In the genomic region with DNA sequence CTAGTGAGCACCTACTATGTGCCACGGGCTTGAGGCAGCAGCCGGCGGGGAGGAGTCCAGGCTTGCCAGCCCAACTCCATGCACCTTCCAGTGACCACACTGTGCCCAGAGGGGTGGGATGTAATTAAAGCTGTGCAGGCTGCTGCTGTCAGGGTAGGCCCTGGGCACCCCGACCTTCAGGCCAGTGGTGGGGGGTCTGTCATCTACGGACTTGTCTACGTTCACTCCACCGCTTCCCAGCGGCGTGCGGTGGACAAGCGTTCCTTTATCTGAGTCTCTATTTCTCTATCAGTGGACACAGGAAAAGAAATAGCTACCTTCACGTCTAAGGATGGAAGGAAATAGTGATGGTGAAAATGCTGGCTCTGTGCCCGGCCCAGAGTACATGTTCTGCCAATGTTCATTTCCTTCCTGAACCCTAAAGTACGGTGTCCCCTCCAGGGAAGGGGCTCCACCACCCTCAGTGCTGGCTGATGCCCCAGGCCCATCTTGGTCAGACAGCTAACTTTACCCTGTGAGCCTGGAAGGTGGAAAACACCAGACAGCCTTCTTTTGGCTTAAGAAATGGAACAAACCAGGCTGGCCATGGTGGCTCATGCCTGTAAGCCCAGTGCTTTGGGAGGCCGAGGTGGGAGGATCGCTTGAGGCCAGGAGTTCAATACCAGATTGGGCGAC, we compare ENCODE assay signal across 15 cellular contexts.
A peak's percentile ranks its signal among the peaks of the same experiment; 100 is the strongest.
DNase-seq lines count a peak whose midpoint lies in the region; ATAC-seq, FAIRE-seq and TF ChIP-seq lines count a peak whose summit lies in the region.
"Had no signal": no experiment of that assay in that cellular context is flagged by ENCODE, and none has a peak within 500 bp of the region (broad histone marks: within the 10 kb centered on the region; RNA-seq: fewer than 3 reads in every experiment).

No MANE protein-coding gene starts in this region.

- no peaks in the 10 kb centered on the region for H3K36me3 Mint-ChIP-seq in stimulated activated effector memory CD8-positive, alpha-beta T cell treated with anti-CD3 and anti-CD28 coated beads, Interleukin-12 subunit alpha, Interleukin-12 subunit beta, amount 100 ng/mL, for 72 hours
- H3K36me3 Mint-ChIP-seq: CD4-positive, alpha-beta memory T cell had no signal

- peak overlapping the region; percentile 80 for H3K27ac ChIP-seq in WERI-Rb-1
- no peak overlapping the region for H3K27ac ChIP-seq in kidney (ENCODE audit: low read depth in 2 of 2, low read length in 2 of 2)
- H3K27ac ChIP-seq in SJCRH30: no peak overlapping the region
- H3K27ac ChIP-seq: GM23248 had no signal

- FAIRE-seq in kidney (lab: Jason Lieb, UNC): no peak
- FAIRE-seq: G401.6, GM12892, GM19239 had no signal

- intact Hi-C loops in kidney (cut with DNase I): no loop called here

- no peaks in the 10 kb centered on the region for H3K9me3 ChIP-seq in WERI-Rb-1 (ENCODE audit: severe bottlenecking)
- no peaks in the 10 kb centered on the region for H3K9me3 ChIP-seq in kidney (ENCODE audit: control insufficient read depth in 1 of 2, low read length in 2 of 2)
- no peaks in the 10 kb centered on the region for H3K9me3 ChIP-seq in SJCRH30 (replicated peaks)

- DNase-seq in WERI-Rb-1 (no peak), kidney (peak; percentile 24), SJCRH30 (no peak), C1 segment of cervical spinal cord (lab: John Stamatoyannopoulos, UW) (no peak), NCI-H524 treated with DMSO at 0.1 percent for 48 hours (lab: John Stamatoyannopoulos, UW) (no peak)
- DNase-seq in stimulated activated effector memory CD8-positive, alpha-beta T cell treated with anti-CD3 and anti-CD28 coated beads, Interleukin-12 subunit alpha, Interleukin-12 subunit beta, amount 100 ng/mL, for 72 hours (ENCODE audit: low spot score in 2 of 2): no peak
- DNase-seq: Calu3; CD4-positive, alpha-beta memory T cell; DND-41; GM23248; H9 had no signal

- H3K4me1 Mint-ChIP-seq in stimulated activated effector memory CD8-positive, alpha-beta T cell treated with anti-CD3 and anti-CD28 coated beads, Interleukin-12 subunit alpha, Interleukin-12 subunit beta, amount 100 ng/mL, for 72 hours: peaks cover 5% of the 10 kb centered on the region

- ATAC-seq in stimulated activated effector memory CD8-positive, alpha-beta T cell treated with anti-CD3 and anti-CD28 coated beads, Interleukin-12 subunit alpha, Interleukin-12 subunit beta, amount 100 ng/mL, for 72 hours: no peak
- ATAC-seq: HCT116 had no signal

- peak overlapping the region; percentile 23 for H3K27ac Mint-ChIP-seq in stimulated activated effector memory CD8-positive, alpha-beta T cell treated with anti-CD3 and anti-CD28 coated beads, Interleukin-12 subunit alpha, Interleukin-12 subunit beta, amount 100 ng/mL, for 72 hours
- H3K27ac Mint-ChIP-seq: CD4-positive, alpha-beta memory T cell had no signal

- H3K36me3 ChIP-seq in WERI-Rb-1 (peaks cover 12% of the 10 kb centered on the region), kidney (ENCODE audit: control insufficient read depth in 1 of 2, insufficient read depth in 2 of 2, low read length in 2 of 2) (no peaks in the 10 kb centered on the region), SJCRH30 (no peaks in the 10 kb centered on the region; the same call in 1 of the 2 replicates)

- H3K4me1 ChIP-seq in kidney (ENCODE audit: control insufficient read depth in 1 of 2, insufficient read depth in 1 of 2, low read depth in 1 of 2, low read length in 2 of 2) (no peaks in the 10 kb centered on the region), SJCRH30 (no peaks in the 10 kb centered on the region)

- H3K4me3 Mint-ChIP-seq in stimulated activated effector memory CD8-positive, alpha-beta T cell treated with anti-CD3 and anti-CD28 coated beads, Interleukin-12 subunit alpha, Interleukin-12 subunit beta, amount 100 ng/mL, for 72 hours: no peak overlapping the region
- H3K4me3 Mint-ChIP-seq: CD4-positive, alpha-beta memory T cell; H9 had no signal

- TF ChIP-seq CTCF in WERI-Rb-1 (IDR thresholded peaks at IDR 0.05; ENCODE audit: low read depth, low read length) (no peak), kidney (IDR thresholded peaks at IDR 0.05; ENCODE audit: borderline replicate concordance, extremely low read depth, insufficient read depth) (no peak)

- H3K9me3 Mint-ChIP-seq in stimulated activated effector memory CD8-positive, alpha-beta T cell treated with anti-CD3 and anti-CD28 coated beads, Interleukin-12 subunit alpha, Interleukin-12 subunit beta, amount 100 ng/mL, for 72 hours: no peaks in the 10 kb centered on the region
- H3K9me3 Mint-ChIP-seq: CD4-positive, alpha-beta memory T cell had no signal

- H3K27me3 ChIP-seq in WERI-Rb-1 (ENCODE audit: insufficient read depth, low read depth, severe bottlenecking): no peaks in the 10 kb centered on the region
- H3K27me3 ChIP-seq in SJCRH30: no peaks in the 10 kb centered on the region

- no peak overlapping the region for H3K9ac ChIP-seq in kidney (ENCODE audit: low read length in 2 of 2)
- H3K9ac ChIP-seq: GM23248 had no signal

- H3K4me3 ChIP-seq in WERI-Rb-1 (ENCODE audit: low read depth, low read length): no peak overlapping the region
- H3K4me3 ChIP-seq in kidney (ENCODE audit: low read length in 2 of 2): no peak overlapping the region
- H3K4me3 ChIP-seq in SJCRH30: no peak overlapping the region
- H3K4me3 ChIP-seq: GM23248 had no signal
